Comparison of ENCODE assay signal across 14 cellular contexts in genomic region chr15:70702584-70702983, GRCh38.
A peak's percentile ranks its signal among the peaks of the same experiment; 100 is the strongest.
DNase-seq lines count a peak whose midpoint lies in the region; ATAC-seq, FAIRE-seq and TF ChIP-seq lines count a peak whose summit lies in the region.
"Had no signal": no experiment of that assay in that cellular context is flagged by ENCODE, and none has a peak within 500 bp of the region (broad histone marks: within the 10 kb centered on the region; RNA-seq: fewer than 3 reads in every experiment).

No MANE protein-coding gene starts in this region.

- no peak for ATAC-seq in GM18868 (IDR thresholded peaks at IDR 0.05; ENCODE audit: unreplicated experiment)
- ATAC-seq: CD8-positive, alpha-beta T cell had no signal

- H3K4me3 Mint-ChIP-seq in astrocyte (ENCODE audit: unreplicated experiment): peak overlapping the region; percentile 54
- H3K4me3 Mint-ChIP-seq in activated naive CD8-positive, alpha-beta T cell treated with anti-CD3 and anti-CD28 coated beads for 36 hours: no peak overlapping the region
- H3K4me3 Mint-ChIP-seq: CD8-positive, alpha-beta T cell; memory B cell; T-helper 2 cell treated with Interferon-gamma antibody and Interleukin-4, amounts not matched to agents 5 μg/mL and 100 μg/mL, for 36 hours had no signal

- H3K36me3 Mint-ChIP-seq in astrocyte (ENCODE audit: low read depth, unreplicated experiment): peaks cover 4% of the 10 kb centered on the region
- H3K36me3 Mint-ChIP-seq in activated naive CD8-positive, alpha-beta T cell treated with anti-CD3 and anti-CD28 coated beads for 36 hours: no peaks in the 10 kb centered on the region
- H3K36me3 Mint-ChIP-seq: CD8-positive, alpha-beta T cell had no signal

- H4K20me1 ChIP-seq in astrocyte (ENCODE audit: insufficient read depth, low read length) (peaks cover 3% of the 10 kb centered on the region), hepatocyte (ENCODE audit: insufficient read depth, poor library complexity, severe bottlenecking) (no peaks in the 10 kb centered on the region)

- H3K9me3 Mint-ChIP-seq in astrocyte (ENCODE audit: unreplicated experiment): no peaks in the 10 kb centered on the region
- H3K9me3 Mint-ChIP-seq in activated naive CD8-positive, alpha-beta T cell treated with anti-CD3 and anti-CD28 coated beads for 36 hours: no peaks in the 10 kb centered on the region
- H3K9me3 Mint-ChIP-seq: CD8-positive, alpha-beta T cell; memory B cell; T-helper 2 cell treated with Interferon-gamma antibody and Interleukin-4, amounts not matched to agents 5 μg/mL and 100 μg/mL, for 36 hours had no signal

- TF ChIP-seq CTCF in HEK293 (tag by site-specific recombination; IDR thresholded peaks at IDR 0.05) (no peak), astrocyte (IDR thresholded peaks at IDR 0.05; ENCODE audit: insufficient read depth, low read depth, low read length) (no peak), hepatocyte (IDR thresholded peaks at IDR 0.05; ENCODE audit: poor library complexity) (no peak), GM13976 (IDR thresholded peaks at IDR 0.05; ENCODE audit: borderline replicate concordance, control extremely low read depth, extremely low read depth, insufficient read depth, missing control alignments) (no peak)

- H3K9me3 ChIP-seq in HEK293 (ENCODE audit: control insufficient read depth, insufficient read depth, low read depth, low read length): no peaks in the 10 kb centered on the region
- no peaks in the 10 kb centered on the region for H3K9me3 ChIP-seq in astrocyte (ENCODE audit: insufficient read depth, low read depth, low read length)
- H3K9me3 ChIP-seq in hepatocyte (ENCODE audit: low read depth): no peaks in the 10 kb centered on the region
- H3K9me3 ChIP-seq in subcutaneous abdominal adipose tissue (ENCODE audit: control insufficient read depth in 5 of 5, low read length in 5 of 5): no peaks in the 10 kb centered on the region

- no peak overlapping the region for H2AFZ ChIP-seq in astrocyte (ENCODE audit: low read depth, low read length)
- no peak overlapping the region for H2AFZ ChIP-seq in hepatocyte

- 58% methylated on average over 2 of the region's 2 CpGs for WGBS in hepatocyte (ENCODE audit: low lambda C conversion rate, missing lambda C conversion rate)

- peaks cover 70% of the 10 kb centered on the region for H3K4me1 Mint-ChIP-seq in astrocyte (ENCODE audit: low read depth, unreplicated experiment)
- H3K4me1 Mint-ChIP-seq in activated naive CD8-positive, alpha-beta T cell treated with anti-CD3 and anti-CD28 coated beads for 36 hours: no peaks in the 10 kb centered on the region

- peak overlapping the region; percentile 93 for H3K27ac Mint-ChIP-seq in astrocyte (ENCODE audit: unreplicated experiment)
- H3K27ac Mint-ChIP-seq in activated naive CD8-positive, alpha-beta T cell treated with anti-CD3 and anti-CD28 coated beads for 36 hours: no peak overlapping the region
- H3K27ac Mint-ChIP-seq: CD8-positive, alpha-beta T cell; memory B cell; T-helper 2 cell treated with Interferon-gamma antibody and Interleukin-4, amounts not matched to agents 5 μg/mL and 100 μg/mL, for 36 hours had no signal

- H3K4me1 ChIP-seq in HEK293 (ENCODE audit: control insufficient read depth, insufficient read depth, low read length) (peaks cover 56% of the 10 kb centered on the region), astrocyte (ENCODE audit: insufficient read depth, low read length) (peaks cover 59% of the 10 kb centered on the region), hepatocyte (ENCODE audit: insufficient read depth) (peaks cover 32% of the 10 kb centered on the region), subcutaneous abdominal adipose tissue (ENCODE audit: control insufficient read depth in 5 of 5, insufficient read depth in 5 of 5, low read length in 5 of 5) (peaks cover 0 to 52% (median 43%) of the 10 kb centered on the region in 5 donors)

- H3K4me2 ChIP-seq in astrocyte (ENCODE audit: low read length): peak overlapping the region; percentile 83
- peak overlapping the region; percentile 73 for H3K4me2 ChIP-seq in hepatocyte

- no peaks in the 10 kb centered on the region for H3K36me3 ChIP-seq in HEK293 (ENCODE audit: control insufficient read depth in 2 of 2, insufficient read depth in 1 of 2, low read length in 2 of 2)
- H3K36me3 ChIP-seq in astrocyte (ENCODE audit: insufficient read depth, low read length): peaks cover 2% of the 10 kb centered on the region
- no peaks in the 10 kb centered on the region for H3K36me3 ChIP-seq in hepatocyte (replicated peaks; ENCODE audit: insufficient read depth, low read depth)
- no peaks in the 10 kb centered on the region for H3K36me3 ChIP-seq in subcutaneous abdominal adipose tissue (ENCODE audit: control insufficient read depth in 5 of 5, insufficient read depth in 5 of 5, low read length in 5 of 5)

- no peak overlapping the region; the same call in 1 of the 2 replicates for H3K4me3 ChIP-seq in HEK293 (ENCODE audit: low read depth, low read length)
- H3K4me3 ChIP-seq in astrocyte (ENCODE audit: insufficient read depth, low read depth, low read length): peak overlapping the region; percentile 52
- H3K4me3 ChIP-seq in hepatocyte: no peak overlapping the region
- H3K4me3 ChIP-seq in subcutaneous abdominal adipose tissue (ENCODE audit: low read depth in 1 of 5, low read length in 5 of 5): peak overlapping the region in 3 of 5 donors; percentile 24 to 69 (median 67)

- no peak for FAIRE-seq in astrocyte (lab: Jason Lieb, UNC)

- no peak overlapping the region for H3K27ac ChIP-seq in HEK293 (ENCODE audit: extremely low read depth, low read depth, low read length)
- peak overlapping the region; percentile 80 for H3K27ac ChIP-seq in astrocyte (ENCODE audit: low read depth, low read length)
- peak overlapping the region; percentile 68 for H3K27ac ChIP-seq in hepatocyte
- H3K27ac ChIP-seq in subcutaneous abdominal adipose tissue (ENCODE audit: low read depth, low read length): peak overlapping the region; percentile 87

- no peaks in the 10 kb centered on the region for H3K27me3 Mint-ChIP-seq in astrocyte (ENCODE audit: low read depth, unreplicated experiment)
- H3K27me3 Mint-ChIP-seq in activated naive CD8-positive, alpha-beta T cell treated with anti-CD3 and anti-CD28 coated beads for 36 hours: peaks cover 44% of the 10 kb centered on the region

- in situ Hi-C loops in GM13976 (cut with MboI; ENCODE audit: low sequenced_read_pairs, unreplicated experiment): no loop called here

- CTCF ChIA-PET in HEK293 (lab: Yijun Ruan, JAX): interaction anchor here (1.6 to 4.7 kb wide), 5 partner anchors 12 to 111 kb away, joined by 3 to 49 read pairs (median 20); no protein-coding TSS in a partner anchor

- H3K27me3 ChIP-seq in astrocyte (ENCODE audit: insufficient read depth, low read length) (no peaks in the 10 kb centered on the region), hepatocyte (no peaks in the 10 kb centered on the region), subcutaneous abdominal adipose tissue (ENCODE audit: control insufficient read depth in 5 of 5, insufficient read depth in 4 of 5, low read length in 5 of 5) (no peaks in the 10 kb centered on the region)

- DNase-seq in astrocyte (ENCODE audit: low read depth): no peak
- DNase-seq in hepatocyte (ENCODE audit: low spot score): no peak
- no peak for DNase-seq in NCI-H1417 treated with DMSO at 0.1 percent for 48 hours (lab: John Stamatoyannopoulos, UW)
- DNase-seq in GM13976 (ENCODE audit: low spot score): no peak
- no peak for DNase-seq in activated naive CD8-positive, alpha-beta T cell treated with anti-CD3 and anti-CD28 coated beads for 36 hours
- DNase-seq: activated naive CD4-positive, alpha-beta T cell treated with anti-CD3 and anti-CD28 coated beads, Interleukin-2, amount 50 U/mL, for 16 hours; CD8-positive, alpha-beta T cell; dorsolateral prefrontal cortex; hippocampal formation had no signal

- H3K79me2 ChIP-seq in astrocyte (ENCODE audit: insufficient read depth, low read length) (peaks cover 88% of the 10 kb centered on the region), hepatocyte (peaks cover 55% of the 10 kb centered on the region)

- POLR2A ChIA-PET in HEK293 (lab: Yijun Ruan, JAX): interaction anchor here (1.1 to 2.0 kb wide), 3 partner anchors 11 to 23 kb away, joined by 3 to 6 read pairs (median 4); no protein-coding TSS in a partner anchor

- H3K9ac ChIP-seq in astrocyte (ENCODE audit: low read length) (peak overlapping the region; percentile 74), subcutaneous abdominal adipose tissue (ENCODE audit: low read length in 5 of 5) (peak overlapping the region in 3 of 5 donors; percentile 60 to 62 (median 61))

- no peaks in the 10 kb centered on the region for H3K9me2 ChIP-seq in hepatocyte (replicated peaks; ENCODE audit: insufficient read depth)

TF ChIP-seq in HEK293, 187 proteins besides CTCF, POLR2A, EP300 and RAD21 (continues in another document):
- TF ChIP-seq ZNF155 (tag by site-specific recombination; IDR thresholded peaks at IDR 0.05) (no peak), ZNF335 (tag by site-specific recombination; conservative IDR thresholded peaks at IDR 0.05) (no peak), PRDM1 (tag by site-specific recombination; IDR thresholded peaks at IDR 0.05) (0 out of 2 replicates have a peak, but pooled peaks have one; percentile 6), WT1 (tag by site-specific recombination; IDR thresholded peaks at IDR 0.05) (no peak)

Comparison
In these comparisons a context has a peak if more than half of its experiments do, and no peak if none do; other contexts are left out.
1. H3K4me3 ChIP-seq: peak in astrocyte (single experiment) and subcutaneous abdominal adipose tissue (3 of 5); none in HEK293 (single experiment) and hepatocyte (single experiment).